In the genomic region with DNA sequence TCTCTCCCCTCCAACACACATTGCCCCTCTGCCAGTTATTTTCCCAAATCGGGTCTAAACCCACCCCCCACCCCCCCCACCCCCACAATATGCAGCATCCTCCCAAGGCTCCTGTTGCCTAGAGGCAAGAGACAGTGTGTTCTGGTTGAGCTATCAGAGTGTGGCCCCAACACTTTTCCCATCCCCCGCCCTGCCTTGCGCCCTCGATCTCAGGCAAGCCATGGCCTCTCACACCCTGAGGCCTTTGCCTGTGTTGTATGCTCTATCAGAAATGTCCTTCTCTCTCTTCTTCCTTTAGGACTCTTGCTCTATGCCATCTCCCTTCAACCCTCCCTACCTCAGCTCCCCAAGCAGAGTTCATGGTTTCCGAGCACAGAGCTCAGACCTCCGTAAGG, we compare ENCODE assay signal across 1 cellular context.
TF ChIP-seq lines count a peak whose summit lies in the region.

No MANE protein-coding gene starts in this region.

TF ChIP-seq in IMR-90, 13 proteins besides CTCF, POLR2A, EP300 and RAD21:
- TF ChIP-seq USF2 (IDR thresholded peaks at IDR 0.05; ENCODE audit: low read depth, low read length) (no peak), RFX5 (IDR thresholded peaks at IDR 0.05; ENCODE audit: low read depth, low read length) (no peak), SMC3 (IDR thresholded peaks at IDR 0.05; ENCODE audit: low read depth, low read length) (no peak), CHD1 (IDR thresholded peaks at IDR 0.05; ENCODE audit: low read depth, low read length) (no peak)
